In the genomic region with DNA sequence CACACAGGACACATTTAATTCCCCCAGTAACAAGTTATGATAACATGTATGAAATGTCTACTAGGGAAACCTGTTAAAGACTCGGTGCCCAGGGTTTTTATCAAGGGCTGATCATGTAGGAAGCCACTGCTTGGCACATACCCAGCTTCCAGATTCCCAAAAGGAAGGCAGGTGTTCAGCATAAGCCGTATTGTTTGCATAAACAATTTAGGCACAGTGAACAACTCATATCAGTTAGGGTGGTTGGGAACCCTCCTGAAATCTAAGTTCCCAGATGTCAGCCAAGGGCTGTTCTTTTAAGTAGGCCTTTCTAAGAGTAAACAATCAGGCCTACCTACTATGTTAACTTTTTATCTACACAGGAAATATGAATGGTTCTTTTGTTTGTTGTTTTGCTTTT, we compare ENCODE assay signal across 22 cellular contexts.
A peak's percentile ranks its signal among the peaks of the same experiment; 100 is the strongest.
DNase-seq lines count a peak whose midpoint lies in the region; ATAC-seq lines count a peak whose summit lies in the region.
"Had no signal": no experiment of that assay in that cellular context is flagged by ENCODE, and none has a peak within 500 bp of the region (broad histone marks: within the 10 kb centered on the region; RNA-seq: fewer than 3 reads in every experiment).

No MANE protein-coding gene starts in this region.

- H3K9me3 Mint-ChIP-seq in stimulated activated naive CD8-positive, alpha-beta T cell treated with anti-CD3 and anti-CD28 coated beads, Interleukin-15, Interleukin-2, amounts not matched to agents 100 ng/mL and 50 ng/mL, for 24 hours = no peaks in the 10 kb centered on the region
- H3K9me3 Mint-ChIP-seq: activated T-helper 1 cell treated with anti-CD3 and anti-CD28 coated beads, Interleukin-12 subunit alpha, Interleukin-12 subunit beta, Interleukin-2, Interleukin-4 antibody, amounts not matched to agents 30 ng/mL and 10 ng/mL and 1 ng/mL, durations not matched to agents 14 hours and 24 hours and 36 hours; endodermal cell; neural crest cell had no signal

- H3K27ac Mint-ChIP-seq in stimulated activated naive CD8-positive, alpha-beta T cell treated with anti-CD3 and anti-CD28 coated beads, Interleukin-15, Interleukin-2, amounts not matched to agents 100 ng/mL and 50 ng/mL, for 24 hours = peak overlapping the region; percentile 18
- H3K27ac Mint-ChIP-seq: endodermal cell had no signal

- H3K4me1 Mint-ChIP-seq in stimulated activated naive CD8-positive, alpha-beta T cell treated with anti-CD3 and anti-CD28 coated beads, Interleukin-15, Interleukin-2, amounts not matched to agents 100 ng/mL and 50 ng/mL, for 24 hours (ENCODE audit: low read depth) = no peaks in the 10 kb centered on the region
- H3K4me1 Mint-ChIP-seq: endodermal cell, neural crest cell had no signal

- no peak for ATAC-seq in stimulated activated naive CD8-positive, alpha-beta T cell treated with anti-CD3 and anti-CD28 coated beads, Interleukin-15, Interleukin-2, amounts not matched to agents 100 U/mL and 50 U/mL, for 24 hours
- ATAC-seq: PC-3 had no signal

- no peak overlapping the region for H3K4me3 Mint-ChIP-seq in stimulated activated naive CD8-positive, alpha-beta T cell treated with anti-CD3 and anti-CD28 coated beads, Interleukin-15, Interleukin-2, amounts not matched to agents 100 ng/mL and 50 ng/mL, for 24 hours
- H3K4me3 Mint-ChIP-seq: activated T-helper 1 cell treated with anti-CD3 and anti-CD28 coated beads, Interleukin-12 subunit alpha, Interleukin-12 subunit beta, Interleukin-2, Interleukin-4 antibody, amounts not matched to agents 30 ng/mL and 10 ng/mL and 1 ng/mL, durations not matched to agents 14 hours and 24 hours and 36 hours; endodermal cell; neural crest cell had no signal

- DNase-seq in NCI-H510A treated with DMSO at 0.1 percent for 48 hours (lab: John Stamatoyannopoulos, UW) (peak; percentile 42), NCI-H510A (lab: John Stamatoyannopoulos, UW) (no peak), glomerular endothelial cell (ENCODE audit: extremely low read depth, low read depth, low spot score) (peak; percentile 18), AML-193 (lab: John Stamatoyannopoulos, UW) (no peak), SHP77 treated with DMSO at 0.1 percent for 48 hours (lab: John Stamatoyannopoulos, UW) (no peak), T-helper 1 cell (no peak)
- no peak for DNase-seq in stimulated activated naive CD8-positive, alpha-beta T cell treated with anti-CD3 and anti-CD28 coated beads, Interleukin-15, Interleukin-2, amounts not matched to agents 100 U/mL and 50 U/mL, for 24 hours
- DNase-seq: BE2C; brain microvascular endothelial cell; EL; endodermal cell; glutamatergic neuron; MV-4-11; NCI-H2081 treated with DMSO at 0.1 percent for 48 hours; PC-3; SJCRH30; stimulated activated naive CD4-positive, alpha-beta T cell treated with Interleukin-2 at 50 U/mL for 16 hours; transverse colon; WERI-Rb-1 had no signal

- peaks cover 96% of the 10 kb centered on the region for H3K36me3 Mint-ChIP-seq in stimulated activated naive CD8-positive, alpha-beta T cell treated with anti-CD3 and anti-CD28 coated beads, Interleukin-15, Interleukin-2, amounts not matched to agents 100 ng/mL and 50 ng/mL, for 24 hours (ENCODE audit: low read depth)

- H3K27me3 Mint-ChIP-seq in stimulated activated naive CD8-positive, alpha-beta T cell treated with anti-CD3 and anti-CD28 coated beads, Interleukin-15, Interleukin-2, amounts not matched to agents 100 ng/mL and 50 ng/mL, for 24 hours = no peaks in the 10 kb centered on the region

Comparison
In these comparisons a context has a peak if more than half of its experiments do, and no peak if none do; other contexts are left out.
1. DNase-seq: peak in NCI-H510A treated with DMSO at 0.1 percent for 48 hours (single experiment) and glomerular endothelial cell (single experiment); none in NCI-H510A (single experiment), stimulated activated naive CD8-positive, alpha-beta T cell treated with anti-CD3 and anti-CD28 coated beads, Interleukin-15, Interleukin-2, amounts not matched to agents 100 U/mL and 50 U/mL, for 24 hours (single experiment), AML-193 (0 of 2), SHP77 treated with DMSO at 0.1 percent for 48 hours (single experiment) and T-helper 1 cell (0 of 5).